In the genomic region with DNA sequence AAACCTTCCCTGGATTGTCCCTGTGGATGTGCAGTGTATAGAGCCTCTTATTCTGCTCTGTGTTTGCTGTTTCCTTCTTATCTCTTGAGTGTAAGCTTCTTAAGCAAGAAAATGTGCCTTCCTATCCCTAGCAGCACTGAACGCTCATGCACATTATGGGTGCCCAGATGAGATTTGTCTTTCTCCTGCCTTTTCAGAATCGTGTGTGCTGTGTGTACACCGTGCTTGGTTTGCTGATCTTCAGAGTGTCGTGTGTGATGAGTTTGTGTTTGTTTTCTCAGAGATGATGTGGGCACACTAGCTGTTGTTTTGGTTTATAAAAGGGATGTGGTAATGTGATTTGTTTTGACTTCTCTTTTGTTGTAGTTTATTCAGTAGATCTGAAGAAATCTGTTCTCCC, we compare ENCODE assay signal across 15 cellular contexts. TPM values are rescaled to one million over a fixed set of nuclear protein-coding genes. Genes with fewer than 3 reads are reported as not detected.
DNase-seq lines count a peak whose midpoint lies in the region; ATAC-seq and TF ChIP-seq lines count a peak whose summit lies in the region.
"Had no signal": no experiment of that assay in that cellular context is flagged by ENCODE, and none has a peak within 500 bp of the region (broad histone marks: within the 10 kb centered on the region; RNA-seq: fewer than 3 reads in every experiment).

No MANE protein-coding gene starts in this region.

- H4K8ac ChIP-seq in mesenchymal stem cell (ENCODE audit: low read length), result no peak overlapping the region

- no peak overlapping the region for H2BK15ac ChIP-seq in mesenchymal stem cell (ENCODE audit: low read depth, poor library complexity, severe bottlenecking)

- no peak overlapping the region for H3K14ac ChIP-seq in mesenchymal stem cell (ENCODE audit: low read length in 2 of 2)

- 60% methylated on average over 4 of the region's 4 CpGs for WGBS in mesenchymal stem cell

- no peaks in the 10 kb centered on the region for H3K9me3 ChIP-seq in mesenchymal stem cell (ENCODE audit: control insufficient read depth, low read length)
- H3K9me3 ChIP-seq: body of pancreas had no signal

- H3K4me3 ChIP-seq in mesenchymal stem cell (ENCODE audit: insufficient read depth in 1 of 2, low read depth in 1 of 2, low read length in 2 of 2), result no peak overlapping the region
- H3K4me3 ChIP-seq: body of pancreas had no signal

- no peak overlapping the region for H3K18ac ChIP-seq in mesenchymal stem cell (ENCODE audit: low read depth in 1 of 2, low read length in 2 of 2)

- CTCF ChIA-PET in activated naive CD4-positive, alpha-beta T cell treated with anti-CD3 and anti-CD28 coated beads for 36 hours (lab: Charles Lee), result interaction anchor here (1.0 to 2.8 kb wide), 4 partner anchors 10 to 45 kb away, joined by 3 to 14 read pairs (median 9); no protein-coding TSS in a partner anchor

- H2AK5ac ChIP-seq in mesenchymal stem cell (ENCODE audit: low read length, severe bottlenecking), result no peak overlapping the region

- H3K4me2 ChIP-seq in mesenchymal stem cell (ENCODE audit: low read length, poor library complexity, severe bottlenecking), result no peak overlapping the region

- H3K9ac ChIP-seq in mesenchymal stem cell (ENCODE audit: low read length), result no peak overlapping the region

- peak overlapping the region; percentile 62 for H3K4me3 Mint-ChIP-seq in activated naive CD4-positive, alpha-beta T cell treated with anti-CD3 and anti-CD28 coated beads for 36 hours
- H3K4me3 Mint-ChIP-seq in activated naive CD8-positive, alpha-beta T cell, result peak overlapping the region; percentile 70
- H3K4me3 Mint-ChIP-seq in type B pancreatic cell, result no peak overlapping the region
- H3K4me3 Mint-ChIP-seq in stimulated activated memory B cell treated with anti-CD40 and anti-IgM and Interleukin-4, amounts not matched to agents 10 μg/mL and 1 μg/mL and 100 μg/mL, for 72 hours, result no peak overlapping the region

- no peaks in the 10 kb centered on the region for H3K27me3 ChIP-seq in mesenchymal stem cell (ENCODE audit: control insufficient read depth in 1 of 2, insufficient read depth in 1 of 2, low read length in 2 of 2)
- H3K27me3 ChIP-seq: body of pancreas, foreskin keratinocyte had no signal

- no peak overlapping the region for H3K27ac ChIP-seq in mesenchymal stem cell (ENCODE audit: low read length, poor library complexity, severe bottlenecking)
- H3K27ac ChIP-seq: body of pancreas, foreskin keratinocyte had no signal

- no peaks in the 10 kb centered on the region for H3K9me3 Mint-ChIP-seq in activated naive CD4-positive, alpha-beta T cell treated with anti-CD3 and anti-CD28 coated beads for 36 hours
- H3K9me3 Mint-ChIP-seq in activated naive CD8-positive, alpha-beta T cell (ENCODE audit: low read depth), result no peaks in the 10 kb centered on the region
- H3K9me3 Mint-ChIP-seq in type B pancreatic cell, result no peaks in the 10 kb centered on the region
- no peaks in the 10 kb centered on the region for H3K9me3 Mint-ChIP-seq in stimulated activated memory B cell treated with anti-CD40 and anti-IgM and Interleukin-4, amounts not matched to agents 10 μg/mL and 1 μg/mL and 100 μg/mL, for 72 hours

- H4K91ac ChIP-seq in mesenchymal stem cell (ENCODE audit: low read length), result no peak overlapping the region

- H3K27me3 Mint-ChIP-seq in activated naive CD4-positive, alpha-beta T cell treated with anti-CD3 and anti-CD28 coated beads for 36 hours (ENCODE audit: low read depth), result no peaks in the 10 kb centered on the region
- H3K27me3 Mint-ChIP-seq in activated naive CD8-positive, alpha-beta T cell, result no peaks in the 10 kb centered on the region
- no peaks in the 10 kb centered on the region for H3K27me3 Mint-ChIP-seq in type B pancreatic cell
- no peaks in the 10 kb centered on the region for H3K27me3 Mint-ChIP-seq in stimulated activated memory B cell treated with anti-CD40 and anti-IgM and Interleukin-4, amounts not matched to agents 10 μg/mL and 1 μg/mL and 100 μg/mL, for 72 hours

- H2BK5ac ChIP-seq in mesenchymal stem cell (ENCODE audit: low read depth, low read length, poor library complexity, severe bottlenecking), result no peak overlapping the region

- H3K4me1 ChIP-seq in mesenchymal stem cell (ENCODE audit: control insufficient read depth, insufficient read depth, low read depth, low read length), result no peaks in the 10 kb centered on the region
- H3K4me1 ChIP-seq: foreskin keratinocyte had no signal

- no peak overlapping the region for H3K23ac ChIP-seq in mesenchymal stem cell (ENCODE audit: low read length in 2 of 2)

- H2AFZ ChIP-seq in mesenchymal stem cell (ENCODE audit: low read depth, low read length), result no peak overlapping the region

- no peak overlapping the region for H2BK12ac ChIP-seq in mesenchymal stem cell (ENCODE audit: low read length in 2 of 2)

- no peaks in the 10 kb centered on the region for H3K36me3 Mint-ChIP-seq in activated naive CD4-positive, alpha-beta T cell treated with anti-CD3 and anti-CD28 coated beads for 36 hours (ENCODE audit: low read depth)
- H3K36me3 Mint-ChIP-seq in activated naive CD8-positive, alpha-beta T cell, result no peaks in the 10 kb centered on the region
- no peaks in the 10 kb centered on the region for H3K36me3 Mint-ChIP-seq in type B pancreatic cell
- H3K36me3 Mint-ChIP-seq in stimulated activated memory B cell treated with anti-CD40 and anti-IgM and Interleukin-4, amounts not matched to agents 10 μg/mL and 1 μg/mL and 100 μg/mL, for 72 hours, result no peaks in the 10 kb centered on the region

- intact Hi-C loops in activated naive CD4-positive, alpha-beta T cell treated with anti-CD3 and anti-CD28 coated beads for 36 hours (cut with micrococcal nuclease), result no loop called here

- ATAC-seq in stimulated activated memory B cell treated with anti-CD40 and anti-IgM and Interleukin-4, amounts not matched to agents 10 μg/mL and 1 μg/mL and 100 μg/mL, for 72 hours, result no peak
- ATAC-seq: body of pancreas, foreskin keratinocyte, HCT116 had no signal

- H2BK120ac ChIP-seq in mesenchymal stem cell (ENCODE audit: low read depth, low read length), result no peak overlapping the region

- no peak overlapping the region for H3K4ac ChIP-seq in mesenchymal stem cell (ENCODE audit: low read depth in 1 of 2, low read length in 2 of 2)

- H3K27ac Mint-ChIP-seq in activated naive CD4-positive, alpha-beta T cell treated with anti-CD3 and anti-CD28 coated beads for 36 hours, result peak overlapping the region; percentile 51
- H3K27ac Mint-ChIP-seq in activated naive CD8-positive, alpha-beta T cell, result peak overlapping the region; percentile 38
- peak overlapping the region; percentile 3 for H3K27ac Mint-ChIP-seq in type B pancreatic cell
- H3K27ac Mint-ChIP-seq in stimulated activated memory B cell treated with anti-CD40 and anti-IgM and Interleukin-4, amounts not matched to agents 10 μg/mL and 1 μg/mL and 100 μg/mL, for 72 hours, result no peak overlapping the region

- H3K79me1 ChIP-seq in mesenchymal stem cell (replicated peaks; ENCODE audit: low read length, poor library complexity, severe bottlenecking), result no peaks in the 10 kb centered on the region

- no peak for DNase-seq in activated naive CD4-positive, alpha-beta T cell treated with anti-CD3 and anti-CD28 coated beads for 36 hours
- no peak for DNase-seq in activated naive CD4-positive, alpha-beta T cell treated with anti-CD3 and anti-CD28 coated beads, Interleukin-2, amount 50 U/mL, for 16 hours
- DNase-seq in mesenchymal stem cell (peak; percentile 10), type B pancreatic cell (ENCODE audit: extremely low spot score, unreplicated experiment) (no peak), HPDE6-E6E7 (ENCODE audit: extremely low spot score) (no peak), NCI-H1417 treated with DMSO at 0.1 percent for 48 hours (lab: John Stamatoyannopoulos, UW) (no peak)
- DNase-seq: body of pancreas, DMS153, foreskin keratinocyte, NCI-H1930, NCI-H748 treated with DMSO at 0.1 percent for 48 hours had no signal

- H3K36me3 ChIP-seq in mesenchymal stem cell (ENCODE audit: control insufficient read depth in 1 of 2, insufficient read depth in 2 of 2, low read depth in 1 of 2, low read length in 2 of 2), result no peaks in the 10 kb centered on the region

- TF ChIP-seq CTCF in type B pancreatic cell (conservative IDR thresholded peaks at IDR 0.05), result no peak

- H3K4me1 Mint-ChIP-seq in activated naive CD4-positive, alpha-beta T cell treated with anti-CD3 and anti-CD28 coated beads for 36 hours (ENCODE audit: low read depth), result peaks cover 44% of the 10 kb centered on the region
- peaks cover 27% of the 10 kb centered on the region for H3K4me1 Mint-ChIP-seq in activated naive CD8-positive, alpha-beta T cell (ENCODE audit: low read depth)
- H3K4me1 Mint-ChIP-seq in type B pancreatic cell (ENCODE audit: unreplicated experiment), result peaks cover 15% of the 10 kb centered on the region
- no peaks in the 10 kb centered on the region for H3K4me1 Mint-ChIP-seq in stimulated activated memory B cell treated with anti-CD40 and anti-IgM and Interleukin-4, amounts not matched to agents 10 μg/mL and 1 μg/mL and 100 μg/mL, for 72 hours

RNA-seq across cellular contexts. Expression of gene GPR171, which starts 19.8 kb away (rescaled TPM):
- 10 to 100 TPM; 42.8 to 46.9 TPM for total RNA-seq in activated naive CD4-positive, alpha-beta T cell treated with anti-CD3 and anti-CD28 coated beads for 36 hours
- polyA plus RNA-seq in mesenchymal stem cell (2013, experiment 1 of 2), result not detected
- polyA plus RNA-seq in mesenchymal stem cell (2013, experiment 2 of 2), result 0.04 TPM
- not detected in 2 replicates for total RNA-seq in type B pancreatic cell (ENCODE audit: low replicate concordance)
- total RNA-seq: foreskin keratinocyte, osteocyte had no signal
- polyA plus RNA-seq: foreskin keratinocyte had no signal

Comparison
In these comparisons a context has a peak if more than half of its experiments do, and no peak if none do; other contexts are left out.
1. H3K4me3 Mint-ChIP-seq: peak in activated naive CD4-positive, alpha-beta T cell treated with anti-CD3 and anti-CD28 coated beads for 36 hours (single experiment) and activated naive CD8-positive, alpha-beta T cell (single experiment); none in type B pancreatic cell (single experiment) and stimulated activated memory B cell treated with anti-CD40 and anti-IgM and Interleukin-4, amounts not matched to agents 10 μg/mL and 1 μg/mL and 100 μg/mL, for 72 hours (single experiment).
2. RNA of gene GPR171, which starts 19.8 kb away (total RNA-seq): 42.8 to 46.9 TPM in activated naive CD4-positive, alpha-beta T cell treated with anti-CD3 and anti-CD28 coated beads for 36 hours; not detected in type B pancreatic cell; every median in the first group is over 10 times any median in the second.